In the genomic region with DNA sequence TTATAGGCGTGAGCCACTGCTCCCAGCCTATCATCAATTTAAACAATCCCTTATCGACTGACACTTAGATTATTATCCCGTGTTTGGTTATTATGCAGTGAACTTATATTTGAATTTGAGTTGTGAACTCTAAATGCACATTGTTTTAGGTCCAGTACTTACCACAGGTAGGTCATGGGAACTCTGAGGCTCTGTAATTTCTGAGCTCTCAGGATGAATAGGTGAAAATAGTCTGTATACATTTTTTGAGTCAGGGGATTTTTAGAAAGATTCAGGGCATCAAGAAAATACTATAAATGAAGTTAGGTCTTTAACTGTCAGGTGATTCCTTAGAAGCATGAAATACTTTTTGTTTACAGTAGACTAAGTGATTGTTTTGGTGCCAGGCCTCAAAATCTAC, we compare ENCODE assay signal across 18 cellular contexts. TPM values are rescaled to one million over a fixed set of nuclear protein-coding genes. Genes with fewer than 3 reads are reported as not detected.
DNase-seq lines count a peak whose midpoint lies in the region; ATAC-seq and TF ChIP-seq lines count a peak whose summit lies in the region.
"Had no signal": no experiment of that assay in that cellular context is flagged by ENCODE, and none has a peak within 500 bp of the region (broad histone marks: within the 10 kb centered on the region; RNA-seq: fewer than 3 reads in every experiment).

No MANE protein-coding gene starts in this region.

- ATAC-seq in GM18868 (IDR thresholded peaks at IDR 0.05; ENCODE audit: unreplicated experiment) (peak; percentile 53), GM19328 (IDR thresholded peaks at IDR 0.05; ENCODE audit: unreplicated experiment) (no peak)
- peak; percentile 58 for ATAC-seq in stimulated activated effector memory CD8-positive, alpha-beta T cell treated with anti-CD3 and anti-CD28 coated beads, Interleukin-12 subunit alpha, Interleukin-12 subunit beta, amount 100 ng/mL, for 72 hours
- ATAC-seq: K562 had no signal

- peaks cover 0 to 37% (median 10%) of the 10 kb centered on the region in 4 donors for H3K36me3 ChIP-seq in sigmoid colon

- H3K27me3 ChIP-seq in sigmoid colon, result no peaks in the 10 kb centered on the region
- H3K27me3 ChIP-seq: BE2C had no signal

- no peak for TF ChIP-seq CTCF in GM12865 (IDR thresholded peaks at IDR 0.05; ENCODE audit: insufficient read depth, low read depth, low read length, missing control alignments)
- no peak for TF ChIP-seq CTCF in sigmoid colon (IDR thresholded peaks at IDR 0.05)

- H3K36me3 Mint-ChIP-seq in activated T-helper 1 cell treated with anti-CD3 and anti-CD28 coated beads, Interleukin-12 subunit alpha, Interleukin-12 subunit beta, Interleukin-2, Interleukin-4 antibody, amounts not matched to agents 30 ng/mL and 10 ng/mL and 1 ng/mL, durations not matched to agents 14 hours and 24 hours and 36 hours (ENCODE audit: low read depth), result peaks cover 1% of the 10 kb centered on the region
- H3K36me3 Mint-ChIP-seq in stimulated activated effector memory CD8-positive, alpha-beta T cell treated with anti-CD3 and anti-CD28 coated beads, Interleukin-12 subunit alpha, Interleukin-12 subunit beta, amount 100 ng/mL, for 72 hours, result no peaks in the 10 kb centered on the region

- no peaks in the 10 kb centered on the region for H3K9me3 Mint-ChIP-seq in activated T-helper 1 cell treated with anti-CD3 and anti-CD28 coated beads, Interleukin-12 subunit alpha, Interleukin-12 subunit beta, Interleukin-2, Interleukin-4 antibody, amounts not matched to agents 30 ng/mL and 10 ng/mL and 1 ng/mL, durations not matched to agents 14 hours and 24 hours and 36 hours
- H3K9me3 Mint-ChIP-seq in stimulated activated effector memory CD8-positive, alpha-beta T cell treated with anti-CD3 and anti-CD28 coated beads, Interleukin-12 subunit alpha, Interleukin-12 subunit beta, amount 100 ng/mL, for 72 hours, result no peaks in the 10 kb centered on the region
- H3K9me3 Mint-ChIP-seq: CD4-positive, CD25-positive, alpha-beta regulatory T cell had no signal

- no peak overlapping the region for H3K27ac ChIP-seq in sigmoid colon
- H3K27ac ChIP-seq: GM23248, HL-60 had no signal

- H3K4me1 ChIP-seq in sigmoid colon, result no peaks in the 10 kb centered on the region
- H3K4me1 ChIP-seq: BE2C, HAP-1 had no signal

- H3K27me3 Mint-ChIP-seq in activated T-helper 1 cell treated with anti-CD3 and anti-CD28 coated beads, Interleukin-12 subunit alpha, Interleukin-12 subunit beta, Interleukin-2, Interleukin-4 antibody, amounts not matched to agents 30 ng/mL and 10 ng/mL and 1 ng/mL, durations not matched to agents 14 hours and 24 hours and 36 hours (ENCODE audit: insufficient read depth), result peaks cover 2% of the 10 kb centered on the region
- H3K27me3 Mint-ChIP-seq: CD4-positive, CD25-positive, alpha-beta regulatory T cell had no signal

- DNase-seq in GM12865 (ENCODE audit: low read depth) (peak; percentile 41), sigmoid colon (no peak)
- no peak for DNase-seq in activated T-helper 1 cell treated with anti-CD3 and anti-CD28 coated beads, Interleukin-12 subunit alpha, Interleukin-12 subunit beta, Interleukin-2, Interleukin-4 antibody, amounts not matched to agents 30 ng/mL and 10 ng/mL and 1 ng/mL, durations not matched to agents 14 hours and 24 hours and 36 hours (ENCODE audit: low spot score)
- DNase-seq in stimulated activated effector memory CD8-positive, alpha-beta T cell treated with anti-CD3 and anti-CD28 coated beads, Interleukin-12 subunit alpha, Interleukin-12 subunit beta, amount 100 ng/mL, for 72 hours (ENCODE audit: low spot score in 2 of 2), result no peak
- DNase-seq: BE2C; C1 segment of cervical spinal cord; Caco-2; CD4-positive, CD25-positive, alpha-beta regulatory T cell; GM23248; IMR-90 had no signal

- H3K27ac Mint-ChIP-seq in activated T-helper 1 cell treated with anti-CD3 and anti-CD28 coated beads, Interleukin-12 subunit alpha, Interleukin-12 subunit beta, Interleukin-2, Interleukin-4 antibody, amounts not matched to agents 30 ng/mL and 10 ng/mL and 1 ng/mL, durations not matched to agents 14 hours and 24 hours and 36 hours, result peak overlapping the region; percentile 5
- no peak overlapping the region for H3K27ac Mint-ChIP-seq in stimulated activated effector memory CD8-positive, alpha-beta T cell treated with anti-CD3 and anti-CD28 coated beads, Interleukin-12 subunit alpha, Interleukin-12 subunit beta, amount 100 ng/mL, for 72 hours

- WGBS in sigmoid colon, 2 donors, result 81 to 91% methylated on average over 3 of the region's 3 CpGs

- no peaks in the 10 kb centered on the region for H3K9me3 ChIP-seq in sigmoid colon
- H3K9me3 ChIP-seq: BE2C, Caco-2, HAP-1 had no signal

- no peak overlapping the region for H3K4me3 Mint-ChIP-seq in activated T-helper 1 cell treated with anti-CD3 and anti-CD28 coated beads, Interleukin-12 subunit alpha, Interleukin-12 subunit beta, Interleukin-2, Interleukin-4 antibody, amounts not matched to agents 30 ng/mL and 10 ng/mL and 1 ng/mL, durations not matched to agents 14 hours and 24 hours and 36 hours
- no peak overlapping the region for H3K4me3 Mint-ChIP-seq in stimulated activated effector memory CD8-positive, alpha-beta T cell treated with anti-CD3 and anti-CD28 coated beads, Interleukin-12 subunit alpha, Interleukin-12 subunit beta, amount 100 ng/mL, for 72 hours
- H3K4me3 Mint-ChIP-seq: CD4-positive, CD25-positive, alpha-beta regulatory T cell had no signal

- no peaks in the 10 kb centered on the region for H3K4me1 Mint-ChIP-seq in activated T-helper 1 cell treated with anti-CD3 and anti-CD28 coated beads, Interleukin-12 subunit alpha, Interleukin-12 subunit beta, Interleukin-2, Interleukin-4 antibody, amounts not matched to agents 30 ng/mL and 10 ng/mL and 1 ng/mL, durations not matched to agents 14 hours and 24 hours and 36 hours (ENCODE audit: low read depth)
- H3K4me1 Mint-ChIP-seq in stimulated activated effector memory CD8-positive, alpha-beta T cell treated with anti-CD3 and anti-CD28 coated beads, Interleukin-12 subunit alpha, Interleukin-12 subunit beta, amount 100 ng/mL, for 72 hours, result no peaks in the 10 kb centered on the region

- no peak for TF ChIP-seq EP300 in sigmoid colon (IDR thresholded peaks at IDR 0.05)

- H3K4me3 ChIP-seq in GM12865 (ENCODE audit: low read depth, low read length), result no peak overlapping the region
- H3K4me3 ChIP-seq in sigmoid colon, result no peak overlapping the region
- H3K4me3 ChIP-seq: GM23248, HAP-1, K562 had no signal

- TF ChIP-seq POLR2A in sigmoid colon (IDR thresholded peaks at IDR 0.05), result no peak

- intact Hi-C loops in activated T-helper 1 cell treated with anti-CD3 and anti-CD28 coated beads, Interleukin-12 subunit alpha, Interleukin-12 subunit beta, Interleukin-2, Interleukin-4 antibody, amounts not matched to agents 30 ng/mL and 10 ng/mL and 1 ng/mL, durations not matched to agents 14 hours and 24 hours and 36 hours (cut with micrococcal nuclease), result no loop called here
- intact Hi-C loops in sigmoid colon (cut with DNase I), result no loop called here

RNA-seq across cellular contexts. Expression of gene CCDC136, which starts 8.8 kb away (rescaled TPM):
- total RNA-seq in activated T-helper 1 cell treated with anti-CD3 and anti-CD28 coated beads, Interleukin-12 subunit alpha, Interleukin-12 subunit beta, Interleukin-2, Interleukin-4 antibody, amounts not matched to agents 30 ng/mL and 10 ng/mL and 1 ng/mL, durations not matched to agents 14 hours and 24 hours and 36 hours, result 10.0 and 11.1 TPM in 2 replicates
- total RNA-seq in sigmoid colon, result 10 to 100 TPM; 19.9 to 53.7 (median 23.7) TPM
- 1 to 10 TPM in 2 of 3 donors, not detected in 1; 2.4 to 2.8 TPM for polyA plus RNA-seq in sigmoid colon

RNA-seq across cellular contexts. Expression of gene OPN1SW, which starts 25.0 kb away (rescaled TPM):
- total RNA-seq in activated T-helper 1 cell treated with anti-CD3 and anti-CD28 coated beads, Interleukin-12 subunit alpha, Interleukin-12 subunit beta, Interleukin-2, Interleukin-4 antibody, amounts not matched to agents 30 ng/mL and 10 ng/mL and 1 ng/mL, durations not matched to agents 14 hours and 24 hours and 36 hours, result not detected in 2 replicates
- total RNA-seq in sigmoid colon, result not detected
- not detected for polyA plus RNA-seq in sigmoid colon
- total RNA-seq: A172; Caco-2; CD4-positive, CD25-positive, alpha-beta regulatory T cell; GM23248; H4; HT1080; IMR-90; K562 had no signal
- polyA plus RNA-seq: CD4-positive, CD25-positive, alpha-beta regulatory T cell; IMR-90 had no signal

RNA-seq across cellular contexts. Expression of gene FLNC, which starts 29.6 kb away (rescaled TPM):
- total RNA-seq in activated T-helper 1 cell treated with anti-CD3 and anti-CD28 coated beads, Interleukin-12 subunit alpha, Interleukin-12 subunit beta, Interleukin-2, Interleukin-4 antibody, amounts not matched to agents 30 ng/mL and 10 ng/mL and 1 ng/mL, durations not matched to agents 14 hours and 24 hours and 36 hours, result 0.03 and 0.07 TPM in 2 replicates
- total RNA-seq in sigmoid colon, result 100 to 1,000 TPM in 3 of 4 donors, 10 to 100 TPM in 1; 95.3 to 489 (median 242) TPM
- 10 to 100 TPM in 1 of 3 donors, 1 to 10 TPM in 1, under 1 TPM in 1; 0.69 to 12.6 (median 5.4) TPM for polyA plus RNA-seq in sigmoid colon
- total RNA-seq: CD4-positive, CD25-positive, alpha-beta regulatory T cell had no signal
- polyA plus RNA-seq: CD4-positive, CD25-positive, alpha-beta regulatory T cell had no signal

Comparison
In these comparisons a context has a peak if more than half of its experiments do, and no peak if none do; other contexts are left out.
1. RNA of gene FLNC, which starts 29.6 kb away (total RNA-seq): 95.3 to 489 TPM in sigmoid colon; 0.03 to 0.07 TPM in activated T-helper 1 cell treated with anti-CD3 and anti-CD28 coated beads, Interleukin-12 subunit alpha, Interleukin-12 subunit beta, Interleukin-2, Interleukin-4 antibody, amounts not matched to agents 30 ng/mL and 10 ng/mL and 1 ng/mL, durations not matched to agents 14 hours and 24 hours and 36 hours; every median in the first group is over 10 times any median in the second.